8 cellular contexts compared by ENCODE assay signal in the genomic region with DNA sequence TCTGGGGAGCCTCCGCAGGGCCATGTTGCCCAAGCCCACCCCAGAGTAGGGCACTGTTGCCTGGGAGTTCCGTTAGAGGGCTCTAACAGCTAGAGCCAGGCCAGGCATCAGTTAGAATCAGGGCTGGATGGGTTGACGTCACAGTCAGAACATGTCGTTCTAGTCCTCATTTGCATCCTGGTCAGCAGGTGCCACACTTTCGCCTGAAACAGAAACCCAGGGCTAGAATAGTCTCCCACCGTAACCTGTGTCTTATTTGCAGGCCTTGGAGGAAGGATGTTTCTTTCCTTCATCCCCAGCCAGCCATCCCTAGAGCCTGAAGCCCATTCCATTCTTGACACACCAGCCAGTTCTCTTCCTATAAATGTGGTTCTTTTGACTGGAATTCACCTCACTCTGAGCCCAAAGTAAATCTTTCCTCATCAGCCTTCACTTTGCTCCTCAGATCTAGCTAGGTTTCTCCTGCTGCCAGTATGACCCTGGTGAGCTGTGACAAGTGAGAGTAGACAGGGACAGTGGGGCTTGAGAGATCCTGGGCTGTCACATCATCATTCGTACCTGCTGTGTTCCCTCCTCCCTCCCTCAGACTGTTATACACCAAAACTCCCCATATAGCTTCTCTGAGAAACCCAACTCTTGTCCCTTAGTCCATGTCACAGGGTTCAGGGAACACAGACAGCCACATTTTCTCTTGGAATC.
DNase-seq lines count a peak whose midpoint lies in the region; ATAC-seq, FAIRE-seq and TF ChIP-seq lines count a peak whose summit lies in the region.

No MANE protein-coding gene starts in this region.

- peaks cover 86% of the 10 kb centered on the region for H3K4me1 ChIP-seq in BLaER1
- peaks cover 30% of the 10 kb centered on the region for H3K4me1 ChIP-seq in parathyroid adenoma

- FAIRE-seq in GM19239 (lab: Jason Lieb, UNC), result peak; percentile 100
- FAIRE-seq in D721Med (lab: Jason Lieb, UNC), result no peak

- H3K27ac ChIP-seq in BLaER1, result peak overlapping the region; percentile 80
- H3K27ac ChIP-seq in cingulate gyrus (ENCODE audit: low read depth, low read length), result peak overlapping the region; percentile 61
- peak overlapping the region; percentile 65 for H3K27ac ChIP-seq in parathyroid adenoma

- TF ChIP-seq CTCF in parathyroid adenoma (IDR thresholded peaks at IDR 0.05), result no peak
- no peak for TF ChIP-seq CTCF in D721Med (IDR thresholded peaks at IDR 0.05; ENCODE audit: insufficient read depth, missing control alignments)

- H3K79me2 ChIP-seq in parathyroid adenoma, result peaks cover 20% of the 10 kb centered on the region

- H2AFZ ChIP-seq in parathyroid adenoma, result no peak overlapping the region

- peak; percentile 71 for ATAC-seq in HG03432 (IDR thresholded peaks at IDR 0.05; ENCODE audit: unreplicated experiment)

- H3K4me3 ChIP-seq in BLaER1, result no peak overlapping the region
- H3K4me3 ChIP-seq in parathyroid adenoma (ENCODE audit: low read depth, low read length), result no peak overlapping the region

- no peaks in the 10 kb centered on the region for H3K27me3 ChIP-seq in BLaER1
- H3K27me3 ChIP-seq in parathyroid adenoma (ENCODE audit: control insufficient read depth, insufficient read depth, low read length), result no peaks in the 10 kb centered on the region

- H3K36me3 ChIP-seq in BLaER1 (peaks cover 94% of the 10 kb centered on the region), parathyroid adenoma (ENCODE audit: control insufficient read depth, insufficient read depth, low read length) (no peaks in the 10 kb centered on the region)

- H4K20me1 ChIP-seq in BLaER1, result peaks cover 100% of the 10 kb centered on the region

- H3K4me2 ChIP-seq in BLaER1 (peak overlapping the region; percentile 77), parathyroid adenoma (ENCODE audit: low read length) (no peak overlapping the region)

- no peaks in the 10 kb centered on the region for H3K9me3 ChIP-seq in BLaER1
- H3K9me3 ChIP-seq in parathyroid adenoma (ENCODE audit: control insufficient read depth, low read length), result no peaks in the 10 kb centered on the region

- DNase-seq in GM19239 (ENCODE audit: insufficient read length, low spot score), result peak; percentile 89
- DNase-seq in GM03348 (ENCODE audit: low spot score), result no peak
- DNase-seq in stimulated activated CD8-positive, alpha-beta memory T cell treated with anti-CD3 and anti-CD28 coated beads, Interleukin-4, amount 100 ng/mL, for 48 hours, result no peak
- no peak for DNase-seq in D721Med (ENCODE audit: insufficient read length, low spot score)

- peak overlapping the region; percentile 25 for H3K9ac ChIP-seq in BLaER1
- H3K9ac ChIP-seq in parathyroid adenoma, result no peak overlapping the region
